Comparison of ENCODE assay signal across 20 cellular contexts in genomic region chr1:166915941-166916340, GRCh38. TPM values are rescaled to one million over a fixed set of nuclear protein-coding genes. Genes with fewer than 3 reads are reported as not detected.
A peak's percentile ranks its signal among the peaks of the same experiment; 100 is the strongest.
DNase-seq lines count a peak whose midpoint lies in the region; ATAC-seq and TF ChIP-seq lines count a peak whose summit lies in the region.
"Had no signal": no experiment of that assay in that cellular context is flagged by ENCODE, and none has a peak within 500 bp of the region (broad histone marks: within the 10 kb centered on the region; RNA-seq: fewer than 3 reads in every experiment).

No MANE protein-coding gene starts in this region.

- no peak overlapping the region for H2BK12ac ChIP-seq in H9 (ENCODE audit: insufficient read length, low read depth, low read length)

- peaks cover 42% of the 10 kb centered on the region for H3K27me3 Mint-ChIP-seq in H9 (ENCODE audit: low read depth)

- H3K23ac ChIP-seq in H9 (ENCODE audit: insufficient read length, low read depth, low read length): no peak overlapping the region

- no peak overlapping the region for H3K27ac ChIP-seq in H9 (ENCODE audit: insufficient read length, low read depth, low read length)
- H3K27ac ChIP-seq in RWPE2 (ENCODE audit: poor library complexity, severe bottlenecking): no peak overlapping the region
- no peak overlapping the region for H3K27ac ChIP-seq in foreskin keratinocyte
- H3K27ac ChIP-seq: lower lobe of right lung, ovary, sigmoid colon had no signal

- H3K4ac ChIP-seq in H9 (ENCODE audit: low read depth, low read length): no peak overlapping the region

- H3K9me3 ChIP-seq in H9 (ENCODE audit: control insufficient read depth, low read depth, low read length) (peaks cover 4% of the 10 kb centered on the region), RWPE2 (ENCODE audit: severe bottlenecking) (no peaks in the 10 kb centered on the region)
- H3K9me3 ChIP-seq: lower lobe of right lung, ovary, sigmoid colon had no signal

- no peaks in the 10 kb centered on the region for H3K79me1 ChIP-seq in H9 (ENCODE audit: insufficient read depth, low read depth, low read length, poor library complexity, severe bottlenecking)

- H4K20me1 ChIP-seq in H9 (ENCODE audit: control insufficient read depth, insufficient read depth, insufficient read length): no peaks in the 10 kb centered on the region

- no peak overlapping the region for H4K5ac ChIP-seq in H9 (ENCODE audit: insufficient read length, low read depth, low read length)

- peaks cover 6 to 17% (median 10%) of the 10 kb centered on the region in 3 experiments; a peak in 6 of 7 replicates for H3K36me3 Mint-ChIP-seq in H9 (ENCODE audit: insufficient read depth in 1 of 3, low read depth in 3 of 3)
- H3K36me3 Mint-ChIP-seq: activated naive CD4-positive, alpha-beta T cell treated with anti-CD3 and anti-CD28 coated beads, Interleukin-2, amount 10 ng/mL, durations not matched to agents 7 days and 5 days had no signal

- H3K27ac Mint-ChIP-seq in H9: no peak overlapping the region
- H3K27ac Mint-ChIP-seq: activated naive CD4-positive, alpha-beta T cell treated with anti-CD3 and anti-CD28 coated beads, Interleukin-2, amount 10 ng/mL, durations not matched to agents 7 days and 5 days had no signal

- H3K4me1 Mint-ChIP-seq in H9: peaks cover 10 to 20% of the 10 kb centered on the region in 2 experiments
- H3K4me1 Mint-ChIP-seq: brain had no signal

- peak; percentile 42 for DNase-seq in H9
- DNase-seq in RWPE2 (ENCODE audit: low spot score): no peak
- peak in 1 of 2 donors; percentile 11 for DNase-seq in foreskin keratinocyte
- DNase-seq in smooth muscle cell of the brain vasculature (ENCODE audit: low read depth, low spot score): peak; percentile 40
- DNase-seq in NCI-H1694 (lab: John Stamatoyannopoulos, UW): no peak
- DNase-seq: activated CD4-positive, alpha-beta T cell treated with anti-CD3 and anti-CD28 coated beads, Interleukin-2, amount 50 U/mL, for 4 hours; activated naive CD4-positive, alpha-beta T cell treated with anti-CD3 and anti-CD28 coated beads, Interleukin-2, amount 10 ng/mL, durations not matched to agents 7 days and 5 days; lower lobe of right lung; NCI-H1694 treated with DMSO at 0.1 percent for 48 hours; NCI-H446 treated with DMSO at 0.1 percent for 48 hours; NK-92 treated with Interleukin-12 subunit alpha and Interleukin-12 subunit beta, amount 100 ng/mL, for 24 hours; ovary; sigmoid colon; stimulated activated CD4-positive, alpha-beta T cell treated with anti-CD3 and anti-CD28 coated beads, Interleukin-2, amount 100 ng/mL, for 24 hours had no signal

- H3K23me2 ChIP-seq in H9 (ENCODE audit: insufficient read length, low read depth, low read length, poor library complexity, severe bottlenecking): peaks cover 4% of the 10 kb centered on the region

- no peak overlapping the region for H2BK5ac ChIP-seq in H9 (ENCODE audit: insufficient read length, low read length)

- H3K9ac ChIP-seq in H9 (ENCODE audit: extremely low read depth, insufficient read length, low read length): no peak overlapping the region

- no peak overlapping the region for H2AK5ac ChIP-seq in H9 (ENCODE audit: insufficient read length, low read length)

- H3K4me2 ChIP-seq in H9 (ENCODE audit: insufficient read depth, insufficient read length, low read length): no peak overlapping the region

- H3K27me3 ChIP-seq in H9 (ENCODE audit: insufficient read depth, low read length): peaks cover 13% of the 10 kb centered on the region; the same call in 1 of the 2 replicates
- peaks cover 25% of the 10 kb centered on the region for H3K27me3 ChIP-seq in RWPE2 (ENCODE audit: insufficient read depth, poor library complexity, severe bottlenecking)
- H3K27me3 ChIP-seq in foreskin keratinocyte: peaks cover 45% of the 10 kb centered on the region
- H3K27me3 ChIP-seq: ovary had no signal

- H3K18ac ChIP-seq in H9 (ENCODE audit: insufficient read length, low read depth, low read length): no peak overlapping the region

- TF ChIP-seq CTCF in H9 (conservative IDR thresholded peaks at IDR 0.05) (no peak), RWPE2 (IDR thresholded peaks at IDR 0.05; ENCODE audit: poor library complexity, severe bottlenecking) (no peak), foreskin keratinocyte (conservative IDR thresholded peaks at IDR 0.05) (no peak)

- H4K91ac ChIP-seq in H9 (ENCODE audit: insufficient read length, low read depth, low read length): no peak overlapping the region

- peaks cover 20 to 21% of the 10 kb centered on the region in 2 experiments for H3K9me3 Mint-ChIP-seq in H9
- H3K9me3 Mint-ChIP-seq: activated naive CD4-positive, alpha-beta T cell treated with anti-CD3 and anti-CD28 coated beads, Interleukin-2, amount 10 ng/mL, durations not matched to agents 7 days and 5 days had no signal

- H2BK20ac ChIP-seq in H9 (ENCODE audit: low read depth, low read length, poor library complexity, severe bottlenecking): no peak overlapping the region

- H3K4me3 ChIP-seq in RWPE2 (ENCODE audit: severe bottlenecking): no peak overlapping the region
- H3K4me3 ChIP-seq: lower lobe of right lung, ovary, sigmoid colon had no signal

- no peak overlapping the region for H3K4me3 Mint-ChIP-seq in H9
- H3K4me3 Mint-ChIP-seq: activated naive CD4-positive, alpha-beta T cell treated with anti-CD3 and anti-CD28 coated beads, Interleukin-2, amount 10 ng/mL, durations not matched to agents 7 days and 5 days; brain had no signal

- no peak overlapping the region for H2BK120ac ChIP-seq in H9 (ENCODE audit: low read depth, low read length, poor library complexity, severe bottlenecking)

- no peak overlapping the region for H3K56ac ChIP-seq in H9 (ENCODE audit: insufficient read length, low read depth, low read length)

- no peaks in the 10 kb centered on the region for H3K79me2 ChIP-seq in H9 (ENCODE audit: insufficient read depth, low read length)

- WGBS in H9 (ENCODE audit: extremely low coverage, insufficient read length, low lambda C conversion rate): no CpG with 5 or more reads among the region's 4 CpGs

- no peaks in the 10 kb centered on the region for H3K36me3 ChIP-seq in RWPE2 (ENCODE audit: low read depth)
- H3K36me3 ChIP-seq: lower lobe of right lung, ovary, sigmoid colon had no signal

- no peak overlapping the region for H3K14ac ChIP-seq in H9 (ENCODE audit: insufficient read depth, low read length)

- peak; percentile 38; the same call in 1 of the 3 replicates for ATAC-seq in RWPE2 (ENCODE audit: low read depth)
- peak; percentile 77 for ATAC-seq in foreskin keratinocyte
- no peak for ATAC-seq in HG03196 (IDR thresholded peaks at IDR 0.05; ENCODE audit: unreplicated experiment)
- ATAC-seq in HG02884 (IDR thresholded peaks at IDR 0.05; ENCODE audit: unreplicated experiment): no peak
- ATAC-seq: lower lobe of right lung, Right ventricle myocardium inferior had no signal

- no peak overlapping the region for H2AFZ ChIP-seq in H9 (ENCODE audit: low read length)

- H3K4me1 ChIP-seq in H9 (ENCODE audit: insufficient read depth, low read length): no peaks in the 10 kb centered on the region
- no peaks in the 10 kb centered on the region for H3K4me1 ChIP-seq in RWPE2 (ENCODE audit: insufficient read depth, poor library complexity, severe bottlenecking)
- no peaks in the 10 kb centered on the region for H3K4me1 ChIP-seq in foreskin keratinocyte

- no peak overlapping the region for H4K8ac ChIP-seq in H9 (replicated peaks; ENCODE audit: insufficient read length, low read depth, low read length)

- no peak overlapping the region for H3T11ph ChIP-seq in H9 (ENCODE audit: low read length)

- no peak overlapping the region for H2BK15ac ChIP-seq in H9 (ENCODE audit: low read depth, low read length)

RNA-seq across cellular contexts. Expression of gene TADA1, which starts 39.9 kb away (rescaled TPM):
- 19.5 and 20.7 TPM in 2 replicates for total RNA-seq in H9 (2021)
- 12.6 and 12.8 TPM in 2 replicates for total RNA-seq in foreskin keratinocyte
- 5.9 and 6.8 TPM in 2 replicates for polyA plus RNA-seq in foreskin keratinocyte

RNA-seq across cellular contexts. Expression of gene ILDR2, which starts 59.4 kb away (rescaled TPM):
- 1.1 and 1.7 TPM in 2 replicates for total RNA-seq in H9 (2021)
- not detected in 2 replicates for total RNA-seq in foreskin keratinocyte
- polyA plus RNA-seq in foreskin keratinocyte: not detected in 2 replicates
- total RNA-seq: dermis microvascular lymphatic vessel endothelial cell had no signal
- polyA plus RNA-seq: BJ had no signal

Comparison
In these comparisons a context has a peak if more than half of its experiments do, and no peak if none do; other contexts are left out.
1. DNase-seq: peak in H9 (single experiment) and smooth muscle cell of the brain vasculature (single experiment); none in RWPE2 (single experiment) and NCI-H1694 (single experiment).
2. ATAC-seq: peak in RWPE2 (single experiment) and foreskin keratinocyte (single experiment); none in HG03196 (single experiment) and HG02884 (single experiment).